ENCODE assay signal across 8 cellular contexts in genomic region chr11:47176328-47177228, GRCh38. TPM values are rescaled to one million over a fixed set of nuclear protein-coding genes. Genes with fewer than 3 reads are reported as not detected.
DNase-seq lines count a peak whose midpoint lies in the region; ATAC-seq, FAIRE-seq and TF ChIP-seq lines count a peak whose summit lies in the region.

TSS of gene ARFGAP2 (minus strand) at chr11:47176879. CDS start at chr11:47176853, 26 bp downstream.

- POLR2A ChIA-PET in HepG2 (lab: Yijun Ruan, JAX): interaction anchor here (0.7 to 4.7 kb wide), 7 partner anchors 8 to 82 kb away, joined by 3 to 81 read pairs (median 36); partner anchors contain the start of genes ACP2, DDB2, NR1H3 and PACSIN3

- peak within 1 kb of the TSS; percentile 93 for H3K9ac ChIP-seq in HepG2 (ENCODE audit: insufficient read depth, low read depth, low read length)

- CTCF ChIA-PET in HepG2 (lab: Yijun Ruan, JAX; ENCODE audit: low intra/inter-chr PET ratio, low total read pairs): interaction anchor here (1.6 to 3.9 kb wide), 2 partner anchors 83 to 178 kb away, joined by 13 to 27 read pairs; partner anchors contain the start of gene NR1H3

- in situ Hi-C loops in HepG2 (cut with HindIII; ENCODE audit: extremely low pct_ligation_motif_present, low pct_unique_long_range_greater_than_20kb): loop anchor here (5.0 kb wide), 2 partner anchors 71 to 176 kb away; partner anchors contain the start of genes ACP2 and MYBPC3

- ATAC-seq in GM19395 (IDR thresholded peaks at IDR 0.05; ENCODE audit: unreplicated experiment): peak; percentile 82
- ATAC-seq in HG03558 (IDR thresholded peaks at IDR 0.05; ENCODE audit: extremely low read depth, unreplicated experiment): peak; percentile 74
- peak; percentile 90 for ATAC-seq in HepG2

- TF ChIP-seq EP300 in HepG2 (IDR thresholded peaks at IDR 0.05; ENCODE audit: low read depth in 2 of 2, low read length in 2 of 2): no peak
- TF ChIP-seq EP300 in HepG2 (CRISPR knock-in tag; IDR thresholded peaks at IDR 0.05; ENCODE audit: borderline replicate concordance): no peak; the same call in 1 of the 2 replicates

- peak within 1 kb of the TSS; percentile 84 for H3K27ac ChIP-seq in HepG2 (ENCODE audit: extremely low read length, insufficient read depth, low read length)

- no peak within 1 kb of the TSS for H2AFZ ChIP-seq in HepG2 (ENCODE audit: low read length)

- TF ChIP-seq POLR2A in HepG2 (IDR thresholded peaks at IDR 0.05; ENCODE audit: insufficient read depth in 1 of 2, low read depth in 2 of 2, low read length in 2 of 2): peak in 1 of 2 experiments; percentile 54; a peak in 1 of 4 replicates

- TF ChIP-seq CTCF in HepG2 (CRISPR knock-in tag; IDR thresholded peaks at IDR 0.05): no peak

- no peaks in the 10 kb centered on the region; a peak in 1 of 5 replicates for H3K27me3 ChIP-seq in HepG2 (ENCODE audit: control insufficient read depth in 1 of 2, insufficient read depth in 2 of 2, low read length in 2 of 2)

- H3K9me3 ChIP-seq in HepG2 (ENCODE audit: low read length): no peaks in the 10 kb centered on the region

- TF ChIP-seq RAD21 in HepG2 (CRISPR knock-in tag; IDR thresholded peaks at IDR 0.05): no peak

- WGBS in HepG2 (ENCODE audit: low lambda C conversion rate): under 1% methylated on average over 34 of the region's 89 CpGs

- 0 out of 2 replicates have a peak, but pooled peaks cover 6% of the 10 kb centered on the region for H4K20me1 ChIP-seq in HepG2 (ENCODE audit: insufficient read depth, low read length)

- H3K4me3 ChIP-seq in HepG2 (replicated peaks in 1 of 3; ENCODE audit: insufficient read depth in 1 of 3, low read depth in 2 of 3, low read length in 3 of 3): peak within 1 kb of the TSS; percentile 91 to 98 (median 93)

- peak; percentile 63 for FAIRE-seq in HepG2 (lab: Jason Lieb, UNC)

- intact Hi-C loops in HepG2 (cut with micrococcal nuclease; ENCODE audit: unreplicated experiment): loop anchor here (1.0 kb wide), 3 partner anchors 11 to 179 kb away; no protein-coding TSS in a partner anchor

- TSS peak; percentile 57 for BruUV-seq in HepG2 (replicated peaks; lab: Mats Ljungman, UMichigan)

- H3K36me3 ChIP-seq in HepG2 (replicated peaks in 1 of 2; ENCODE audit: control insufficient read depth in 1 of 2, insufficient read depth in 2 of 2, low read length in 2 of 2): peaks cover 26 to 56% of the 10 kb centered on the region in 2 experiments

- peak; percentile 98 for DNase-seq in CD1c-positive myeloid dendritic cell (ENCODE audit: extremely low spot score)
- DNase-seq in NCI-H748 (lab: John Stamatoyannopoulos, UW; ENCODE audit: unreplicated experiment): peak; percentile 96
- peak; percentile 88 to 94 for DNase-seq in activated CD4-positive, alpha-beta T cell treated with anti-CD3 and anti-CD28 coated beads, Interleukin-2, amount 50 U/mL, for 24 hours (ENCODE audit: low read depth in 1 of 2, low spot score in 1 of 2)
- DNase-seq in dedifferentiated amniotic fluid mesenchymal stem cell (ENCODE audit: extremely low spot score): peak; percentile 95
- DNase-seq in HepG2 (ENCODE audit: low spot score): peak; percentile 84
- DNase-seq in stimulated activated CD4-positive, alpha-beta T cell treated with anti-CD3 and anti-CD28 coated beads, Interleukin-2, amount 100 ng/mL, for 48 hours: peak; percentile 93 to 95

- H3K79me2 ChIP-seq in HepG2 (ENCODE audit: insufficient read depth, low read length): peaks cover 48% of the 10 kb centered on the region

- H3K4me2 ChIP-seq in HepG2 (ENCODE audit: low read depth, low read length): peak within 1 kb of the TSS; percentile 100

- peaks cover 62% of the 10 kb centered on the region for H3K4me1 ChIP-seq in HepG2 (ENCODE audit: insufficient read depth, low read length)

TF ChIP-seq in HepG2, 621 proteins besides CTCF, POLR2A, EP300 and RAD21 (continues in another document):
- TF ChIP-seq REST (IDR thresholded peaks at IDR 0.05; ENCODE audit: borderline replicate concordance in 1 of 2, low read depth in 1 of 2, low read length in 2 of 2) (peak in 1 of 2 experiments; percentile 58; a peak in 1 of 4 replicates), ZNF678 (CRISPR knock-in tag; IDR thresholded peaks at IDR 0.05) (peak; percentile 88; the same call in 1 of the 2 replicates), SIX4 (CRISPR knock-in tag; IDR thresholded peaks at IDR 0.05) (no peak), ARNT (IDR thresholded peaks at IDR 0.05) (no peak), RXRA (CRISPR knock-in tag; IDR thresholded peaks at IDR 0.05) (no peak), NR2C2 (CRISPR knock-in tag; IDR thresholded peaks at IDR 0.05; ENCODE audit: borderline replicate concordance) (peak; percentile 55), STAG1 (CRISPR knock-in tag; IDR thresholded peaks at IDR 0.05) (no peak), PPARG (CRISPR knock-in tag; conservative IDR thresholded peaks at IDR 0.05) (peak; percentile 55; the same call in 1 of the 2 replicates), ZNF674 (CRISPR knock-in tag; IDR thresholded peaks at IDR 0.05; ENCODE audit: low read depth) (no peak), SP4 (CRISPR knock-in tag; IDR thresholded peaks at IDR 0.05) (peak; percentile 75), ZNF766 (CRISPR knock-in tag; IDR thresholded peaks at IDR 0.05; ENCODE audit: borderline replicate concordance) (peak; percentile 28; the same call in 1 of the 2 replicates)

RNA-seq across cellular contexts. Expression of gene ARFGAP2, which starts in this region (rescaled TPM):
- total RNA-seq in HepG2 (2016; rRNA removed; fragmentation: Illumina TruSeq; extraction: Trizol): 67.9 and 75.3 TPM in 2 replicates
- 26.0 and 28.5 TPM in 2 replicates for total RNA-seq in HepG2 (2016; cell fraction: cytosol; rRNA removed; fragmentation: Illumina TruSeq; extraction: Trizol; ENCODE audit: low read depth)
- total RNA-seq in HepG2 (2016; cell fraction: insoluble cytoplasmic fraction; rRNA removed; fragmentation: Illumina TruSeq; extraction: Trizol): 60.7 and 78.7 TPM in 2 replicates
- total RNA-seq in HepG2 (2016; cell fraction: membrane; rRNA removed; fragmentation: Illumina TruSeq; extraction: Trizol): 25.6 and 29.2 TPM in 2 replicates
- total RNA-seq in HepG2 (2016; cell fraction: nucleus; rRNA removed; fragmentation: Illumina TruSeq; extraction: Trizol): 63.0 and 73.9 TPM in 2 replicates
- 32.3 and 40.5 TPM in 2 replicates for polyA plus RNA-seq in HepG2 (2011; rRNA removed)
- polyA plus RNA-seq in HepG2 (2011; cell fraction: cytosol; rRNA removed): 49.9 and 52.5 TPM in 2 replicates
- 135 and 137 TPM in 2 replicates for polyA plus RNA-seq in HepG2 (2011; cell fraction: nucleus; rRNA removed)
- polyA plus RNA-seq in HepG2 (2012): 36.2 and 56.4 TPM in 2 replicates
- 5.1 and 6.2 TPM in 2 replicates for polyA plus RNA-seq in HepG2 (2016; cell fraction: cytosol; fragmentation: Illumina TruSeq; extraction: Trizol; ENCODE audit: low read depth)
- polyA plus RNA-seq in HepG2 (2016; cell fraction: insoluble cytoplasmic fraction; fragmentation: Illumina TruSeq; extraction: Trizol; ENCODE audit: low read depth): 34.1 and 42.3 TPM in 2 replicates
- polyA plus RNA-seq in HepG2 (2016; cell fraction: membrane; fragmentation: Illumina TruSeq; extraction: Trizol; ENCODE audit: low read depth): 10.4 and 11.9 TPM in 2 replicates
- 93.3 and 105 TPM in 2 replicates for polyA plus RNA-seq in HepG2 (2016; cell fraction: nucleus; fragmentation: Illumina TruSeq; extraction: Trizol; ENCODE audit: insufficient read depth, low read depth)
- polyA minus RNA-seq in HepG2 (2011; rRNA and poly(A)+ RNA removed; ENCODE audit: low replicate concordance): 128 and 215 TPM in 2 replicates
- polyA minus RNA-seq in HepG2 (2011; cell fraction: cytosol; rRNA and poly(A)+ RNA removed): 18.9 and 27.2 TPM in 2 replicates
- polyA minus RNA-seq in HepG2 (2011; cell fraction: nucleus; rRNA and poly(A)+ RNA removed): 108 and 119 TPM in 2 replicates

Comparison
In these comparisons a context has a peak if more than half of its experiments do, and no peak if none do; other contexts are left out.
1. Peak in every context shown above with its lines: DNase-seq, ATAC-seq, H3K4me3 ChIP-seq and H3K27ac ChIP-seq.